1 cellular context compared by ENCODE assay signal in the genomic region with DNA sequence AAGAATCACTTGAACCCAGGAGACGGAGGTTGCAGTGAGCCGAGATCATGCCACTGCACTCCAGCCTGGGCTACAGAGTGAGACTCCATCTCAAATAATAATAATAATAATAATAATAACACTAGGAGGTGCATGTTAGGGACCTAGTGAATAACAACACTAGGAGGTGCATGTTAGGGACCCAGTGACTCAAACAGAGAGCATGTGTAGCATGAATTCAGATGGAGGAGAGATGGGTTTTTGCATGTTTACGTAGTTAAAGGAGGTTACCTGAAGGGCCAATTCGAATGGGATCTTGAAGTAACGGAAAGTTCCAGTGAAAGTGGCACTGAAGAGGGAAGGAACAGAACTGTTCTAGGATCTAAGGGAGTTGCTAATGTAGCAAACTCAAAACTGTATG.
TF ChIP-seq lines count a peak whose summit lies in the region.

No MANE protein-coding gene starts in this region.

TF ChIP-seq in SK-N-SH, 30 proteins besides CTCF, POLR2A, EP300 and RAD21 (continued from another document):
- TF ChIP-seq USF1 (IDR thresholded peaks at IDR 0.05; ENCODE audit: borderline replicate concordance, low read depth) (no peak), CHD2 (IDR thresholded peaks at IDR 0.05; ENCODE audit: low read length, partially characterized antibody) (no peak), GATA2 (CRISPR knock-in tag; IDR thresholded peaks at IDR 0.05) (no peak), SMC3 (IDR thresholded peaks at IDR 0.05; ENCODE audit: low read depth, low read length) (no peak), GABPA (IDR thresholded peaks at IDR 0.05; ENCODE audit: low read depth) (no peak), PBX3 (IDR thresholded peaks at IDR 0.05) (no peak), TAF1 (IDR thresholded peaks at IDR 0.05; ENCODE audit: borderline replicate concordance, low read depth, low read length) (no peak), RFX5 (IDR thresholded peaks at IDR 0.05; ENCODE audit: low read length) (no peak), MAX (IDR thresholded peaks at IDR 0.05; ENCODE audit: low read depth) (no peak)
- TF ChIP-seq, protein P1, sequence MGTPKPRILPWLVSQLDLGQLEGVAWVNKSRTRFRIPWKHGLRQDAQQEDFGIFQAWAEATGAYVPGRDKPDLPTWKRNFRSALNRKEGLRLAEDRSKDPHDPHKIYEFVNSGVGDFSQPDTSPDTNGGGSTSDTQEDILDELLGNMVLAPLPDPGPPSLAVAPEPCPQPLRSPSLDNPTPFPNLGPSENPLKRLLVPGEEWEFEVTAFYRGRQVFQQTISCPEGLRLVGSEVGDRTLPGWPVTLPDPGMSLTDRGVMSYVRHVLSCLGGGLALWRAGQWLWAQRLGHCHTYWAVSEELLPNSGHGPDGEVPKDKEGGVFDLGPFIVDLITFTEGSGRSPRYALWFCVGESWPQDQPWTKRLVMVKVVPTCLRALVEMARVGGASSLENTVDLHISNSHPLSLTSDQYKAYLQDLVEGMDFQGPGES (IDR thresholded peaks at IDR 0.05; ENCODE audit: low read depth, low read length): no peak
